ENCODE assay signal across 8 cellular contexts in genomic region chr3:101512521-101513418, GRCh38. TPM values are rescaled to one million over a fixed set of nuclear protein-coding genes. Genes with fewer than 3 reads are reported as not detected.
DNase-seq lines count a peak whose midpoint lies in the region; ATAC-seq and TF ChIP-seq lines count a peak whose summit lies in the region.

SENP7 (minus strand) TSS chr3:101513212; CDS start chr3:101513130, 82 bp downstream.

- peak within 1 kb of the TSS; percentile 76 for H3K4me2 ChIP-seq in PC-3 (ENCODE audit: low read length)

- intact Hi-C loops in PC-3 (cut with micrococcal nuclease): loop anchor here (1.0 to 5.0 kb wide), 4 partner anchors 48 to 283 kb away; partner anchors contain the start of gene TRMT10C

- H3K27me3 ChIP-seq in PC-3 (ENCODE audit: low read length): no peaks in the 10 kb centered on the region
- H3K27me3 ChIP-seq in esophagus (ENCODE audit: control insufficient read depth in 1 of 2, insufficient read depth in 2 of 2, low read length in 2 of 2): no peaks in the 10 kb centered on the region
- no peaks in the 10 kb centered on the region for H3K27me3 ChIP-seq in muscle layer of colon (ENCODE audit: control insufficient read depth in 1 of 2, insufficient read depth in 2 of 2, low read length in 2 of 2)

- no peaks in the 10 kb centered on the region for H3K27me3 Mint-ChIP-seq in activated T-cell treated with anti-CD3 and anti-CD28 coated beads, Interleukin-2, amount 50 U/mL, for 4 hours (ENCODE audit: low read depth)

- H2AFZ ChIP-seq in PC-3 (ENCODE audit: low read length): peak within 1 kb of the TSS; percentile 80

- peaks cover 44% of the 10 kb centered on the region for H3K4me1 Mint-ChIP-seq in activated T-cell treated with anti-CD3 and anti-CD28 coated beads, Interleukin-2, amount 50 U/mL, for 4 hours (ENCODE audit: low read depth)

- H3K36me3 ChIP-seq in PC-3 (ENCODE audit: low read depth, low read length) (no peaks in the 10 kb centered on the region), esophagus (ENCODE audit: control insufficient read depth in 2 of 2, insufficient read depth in 2 of 2, low read length in 1 of 2) (no peaks in the 10 kb centered on the region), muscle layer of colon (ENCODE audit: insufficient read depth, low read length) (no peaks in the 10 kb centered on the region)

- no peaks in the 10 kb centered on the region for H3K9me3 ChIP-seq in PC-3 (ENCODE audit: low read length)
- H3K9me3 ChIP-seq in esophagus (ENCODE audit: control insufficient read depth in 2 of 2, insufficient read depth in 1 of 2, low read depth in 1 of 2, low read length in 1 of 2): no peaks in the 10 kb centered on the region
- H3K9me3 ChIP-seq in muscle layer of colon (ENCODE audit: low read length): no peaks in the 10 kb centered on the region

- H3K4me3 Mint-ChIP-seq in activated T-cell treated with anti-CD3 and anti-CD28 coated beads, Interleukin-2, amount 50 U/mL, for 4 hours: peak within 1 kb of the TSS; percentile 100

- peak within 1 kb of the TSS; percentile 70 for H3K4me3 ChIP-seq in PC-3 (ENCODE audit: low read length)
- peak within 1 kb of the TSS; percentile 69 to 98 for H3K4me3 ChIP-seq in esophagus (ENCODE audit: low read depth in 1 of 2, low read length in 2 of 2)
- peak within 1 kb of the TSS; percentile 77 to 93 for H3K4me3 ChIP-seq in muscle layer of colon (ENCODE audit: low read depth in 1 of 2, low read length in 2 of 2)

- H3K27ac ChIP-seq in PC-3 (ENCODE audit: low read length) (peak within 1 kb of the TSS; percentile 67), esophagus (ENCODE audit: low read depth in 2 of 2, low read length in 1 of 2) (peak within 1 kb of the TSS; percentile 86 to 91), muscle layer of colon (ENCODE audit: low read depth, low read length) (peak within 1 kb of the TSS; percentile 95)

- ATAC-seq in GM21360 (IDR thresholded peaks at IDR 0.05; ENCODE audit: unreplicated experiment) (peak; percentile 47), PC-3 (peak; percentile 85)
- peak; percentile 64 to 65 for ATAC-seq in activated T-cell treated with anti-CD3 and anti-CD28 coated beads, Interleukin-2, amount 50 U/mL, for 4 hours

- no TSS peak for BruUV-seq in PC-3 (replicated peaks; lab: Mats Ljungman, UMichigan)

- TF ChIP-seq CTCF in PC-3 (conservative IDR thresholded peaks at IDR 0.05; ENCODE audit: low read depth, low read length): no peak

- peaks cover 11% of the 10 kb centered on the region for H3K36me3 Mint-ChIP-seq in activated T-cell treated with anti-CD3 and anti-CD28 coated beads, Interleukin-2, amount 50 U/mL, for 4 hours (ENCODE audit: insufficient read depth)

- POLR2A ChIA-PET in PC-3 (lab: Charles Lee; ENCODE audit: unreplicated experiment): interaction anchor here (0.6 kb wide), 1 partner anchor 316 kb away, joined by 8 read pairs; no protein-coding TSS in a partner anchor

- 0 to 1% methylated on average over 56 to 59 of the region's 59 CpGs for WGBS in esophagus, 2 donors

- H3F3A ChIP-seq in PC-3 (ENCODE audit: low read length, unreplicated experiment): no peaks in the 10 kb centered on the region

- peaks cover 17% of the 10 kb centered on the region for H3K79me2 ChIP-seq in PC-3 (ENCODE audit: low read length)

- no peaks in the 10 kb centered on the region for H3K9me2 ChIP-seq in PC-3 (replicated peaks; ENCODE audit: low read length)

- no peaks in the 10 kb centered on the region for H3K9me3 Mint-ChIP-seq in activated T-cell treated with anti-CD3 and anti-CD28 coated beads, Interleukin-2, amount 50 U/mL, for 4 hours

- CTCF ChIA-PET in PC-3 (lab: Charles Lee): interaction anchor here (0.9 kb wide), 1 partner anchor 131 kb away, joined by 4 read pairs; no protein-coding TSS in a partner anchor

- H3K9ac ChIP-seq in PC-3 (ENCODE audit: low read length) (peak within 1 kb of the TSS; percentile 77), muscle layer of colon (ENCODE audit: low read length) (peak within 1 kb of the TSS; percentile 93)

- peak; percentile 42 for DNase-seq in CMK (ENCODE audit: low read depth)
- DNase-seq in HuH-7.5 (ENCODE audit: low spot score): peak; percentile 61
- DNase-seq in PC-3: peak; percentile 92
- peak; percentile 62 for DNase-seq in activated T-cell treated with anti-CD3 and anti-CD28 coated beads, Interleukin-2, amount 50 U/mL, for 4 hours
- DNase-seq in stimulated activated CD8-positive, alpha-beta memory T cell treated with anti-CD3 and anti-CD28 coated beads, Interleukin-7, amount 100 ng/mL, for 24 hours (ENCODE audit: low read depth): peak; percentile 65

- H3K4me1 ChIP-seq in PC-3 (ENCODE audit: insufficient read depth, low read length) (peaks cover 30% of the 10 kb centered on the region), esophagus (ENCODE audit: control insufficient read depth in 2 of 2, insufficient read depth in 2 of 2, low read length in 1 of 2) (no peaks in the 10 kb centered on the region), muscle layer of colon (ENCODE audit: insufficient read depth, low read length) (peaks cover 10% of the 10 kb centered on the region)

- H4K20me1 ChIP-seq in PC-3 (ENCODE audit: low read length): no peaks in the 10 kb centered on the region

RNA-seq across cellular contexts. Expression of gene SENP7, which starts in this region (rescaled TPM):
- total RNA-seq in PC-3 (2014; rRNA removed): 4.8 and 5.4 TPM in 2 replicates
- total RNA-seq in activated T-cell treated with anti-CD3 and anti-CD28 coated beads, Interleukin-2, amount 50 U/mL, for 4 hours: 1 to 10 TPM; 3.0 to 4.6 (median 4.0) TPM
- polyA plus RNA-seq in esophagus: 1 to 10 TPM; 4.2 to 6.4 TPM

Comparison
In these comparisons a context has a peak if more than half of its experiments do, and no peak if none do; other contexts are left out.
1. Peak in every context shown above with its lines: DNase-seq, ATAC-seq, H3K4me3 ChIP-seq and H3K27ac ChIP-seq.
2. DNase-seq: peak in every context shown above with its lines; median percentile 92 in PC-3; 65 in stimulated activated CD8-positive, alpha-beta memory T cell treated with anti-CD3 and anti-CD28 coated beads, Interleukin-7, amount 100 ng/mL, for 24 hours; 62 in activated T-cell treated with anti-CD3 and anti-CD28 coated beads, Interleukin-2, amount 50 U/mL, for 4 hours; 61 in HuH-7.5; 42 in CMK.